8 cellular contexts compared by ENCODE assay signal in genomic region chr9:6008169-6008979, GRCh38. TPM values are rescaled to one million over a fixed set of nuclear protein-coding genes. Genes with fewer than 3 reads are reported as not detected.
DNase-seq lines count a peak whose midpoint lies in the region; ATAC-seq, FAIRE-seq and TF ChIP-seq lines count a peak whose summit lies in the region.

No MANE protein-coding gene starts in this region.

- peaks cover 0 to 52% of the 10 kb centered on the region in 2 donors for H3K4me1 ChIP-seq in adrenal gland (replicated peaks in 1 of 2)
- peaks cover 0 to 64% (median 49%) of the 10 kb centered on the region in 12 donors for H3K4me1 ChIP-seq in heart left ventricle

- peaks cover 34% of the 10 kb centered on the region for H3K4me1 Mint-ChIP-seq in type B pancreatic cell (ENCODE audit: unreplicated experiment)

- no peaks in the 10 kb centered on the region for H3K27me3 Mint-ChIP-seq in type B pancreatic cell

- TF ChIP-seq CTCF in adrenal gland (IDR thresholded peaks at IDR 0.05) (no peak), heart left ventricle (IDR thresholded peaks at IDR 0.05) (no peak), type B pancreatic cell (conservative IDR thresholded peaks at IDR 0.05) (no peak)

- H3K27me3 ChIP-seq in adrenal gland = no peaks in the 10 kb centered on the region
- H3K27me3 ChIP-seq in heart left ventricle = no peaks in the 10 kb centered on the region

- H3K9me3 ChIP-seq in adrenal gland (replicated peaks in 1 of 3) (no peaks in the 10 kb centered on the region), heart left ventricle (no peaks in the 10 kb centered on the region)

- FAIRE-seq in GM12891 (lab: Jason Lieb, UNC) = peak; percentile 99

- intact Hi-C loops in adrenal gland (cut with DNase I) = no loop called here
- intact Hi-C loops in heart left ventricle (cut with DNase I) = loop anchor here in 2 of 10 donors (1.0 to 10.0 kb wide), 3 partner anchors 20 to 74 kb away; no protein-coding TSS in a partner anchor

- peak overlapping the region; percentile 86 to 99 (median 98) for H3K27ac ChIP-seq in adrenal gland
- H3K27ac ChIP-seq in heart left ventricle = peak overlapping the region; percentile 92 to 99 (median 96)

- H3K36me3 ChIP-seq in adrenal gland (replicated peaks in 1 of 2) (no peaks in the 10 kb centered on the region), heart left ventricle (peaks cover 0 to 39% (median 21%) of the 10 kb centered on the region in 9 donors)

- peak overlapping the region; percentile 88 for H3K4me3 Mint-ChIP-seq in type B pancreatic cell

- H3K4me3 ChIP-seq in adrenal gland = peak overlapping the region; percentile 74 to 95 (median 91)
- H3K4me3 ChIP-seq in heart left ventricle = peak overlapping the region; percentile 67 to 95 (median 86)

- 0 to 5% (median 1%) methylated on average over 10 to 39 of the region's 40 CpGs for WGBS in adrenal gland, 4 donors
- 0 to 1% (median 0%) methylated on average over 14 to 39 of the region's 40 CpGs for WGBS in heart left ventricle, 4 donors

- no peaks in the 10 kb centered on the region for H3K9me3 Mint-ChIP-seq in type B pancreatic cell

- TF ChIP-seq POLR2A in GM12891 (IDR thresholded peaks at IDR 0.05; ENCODE audit: low read depth, low read length) (peak; percentile 69; the same call in 1 of the 2 replicates), adrenal gland (IDR thresholded peaks at IDR 0.05) (peak in 1 of 2 donors; percentile 51), heart left ventricle (IDR thresholded peaks at IDR 0.05) (peak in 1 of 2 donors; percentile 7)

- peaks cover 17% of the 10 kb centered on the region for H3K36me3 Mint-ChIP-seq in type B pancreatic cell

- H3K27ac Mint-ChIP-seq in type B pancreatic cell = peak overlapping the region; percentile 94

- peak; percentile 72 for ATAC-seq in HG02798 (IDR thresholded peaks at IDR 0.05; ENCODE audit: poor library complexity, unreplicated experiment)
- peak; percentile 90 to 97 (median 94) for ATAC-seq in heart left ventricle

- DNase-seq in GM12891 (ENCODE audit: insufficient read length, low spot score) (peak; percentile 67), NCI-H1417 treated with DMSO at 0.1 percent for 48 hours (lab: John Stamatoyannopoulos, UW) (peak; percentile 87), SW480 (ENCODE audit: low spot score) (peak; percentile 96), adrenal gland (peak; percentile 95 to 99 (median 98)), heart left ventricle (peak; percentile 95 to 97 (median 97)), pons (ENCODE audit: low spot score) (peak; percentile 99), type B pancreatic cell (ENCODE audit: extremely low spot score, unreplicated experiment) (peak; percentile 90)

TF ChIP-seq in GM12891, 5 proteins besides CTCF, POLR2A, EP300 and RAD21:
- peak; percentile 75 for TF ChIP-seq TAF1 (IDR thresholded peaks at IDR 0.05; ENCODE audit: low read depth, low read length)
- TF ChIP-seq PAX5 (IDR thresholded peaks at IDR 0.05; ENCODE audit: insufficient read depth, low read length, severe bottlenecking) = no peak
- 0 out of 2 replicates have a peak, but pooled peaks have one; percentile 15 for TF ChIP-seq POU2F2 (IDR thresholded peaks at IDR 0.05; ENCODE audit: low read depth, low read length)
- TF ChIP-seq SPI1 (IDR thresholded peaks at IDR 0.05; ENCODE audit: low read depth, low read length) = no peak
- TF ChIP-seq POLR2AphosphoS5 (IDR thresholded peaks at IDR 0.05; ENCODE audit: low read depth, low read length) = 0 out of 2 replicates have a peak, but pooled peaks have one; percentile 56
TF ChIP-seq in GM12891: peak in this region for 3.

RNA-seq across cellular contexts. Expression of gene RANBP6, which starts 7.0 kb away (rescaled TPM):
- 14.8 TPM for polyA plus RNA-seq in GM12891 (2012; ENCODE audit: low read depth, missing spikeins)
- total RNA-seq in adrenal gland (10 to 100 TPM; 10.7 to 33.5 (median 22.2) TPM), heart left ventricle (10 to 100 TPM; 17.1 to 65.5 (median 24.1) TPM), type B pancreatic cell (ENCODE audit: low replicate concordance) (18.8 and 24.0 TPM in 2 replicates)
- polyA plus RNA-seq in adrenal gland (10 to 100 TPM in 1 of 3 donors, 1 to 10 TPM in 2; 5.9 to 41.8 (median 6.2) TPM), heart left ventricle (10 to 100 TPM in 1 of 2 donors, 1 to 10 TPM in 1; 7.7 to 33.3 TPM)

Comparison
In these comparisons a context has a peak if more than half of its experiments do, and no peak if none do; other contexts are left out.
1. Peak in every context shown above with its lines: DNase-seq, ATAC-seq, H3K4me3 ChIP-seq and H3K27ac ChIP-seq.